Comparison of ENCODE assay signal across 1 cellular context in genomic region chr4:18319456-18319855, GRCh38.
TF ChIP-seq lines count a peak whose summit lies in the region.

No MANE protein-coding gene starts in this region.

TF ChIP-seq in endothelial cell of umbilical vein, 7 proteins besides CTCF, POLR2A, EP300 and RAD21 (continued from another document):
- TF ChIP-seq, protein P1, sequence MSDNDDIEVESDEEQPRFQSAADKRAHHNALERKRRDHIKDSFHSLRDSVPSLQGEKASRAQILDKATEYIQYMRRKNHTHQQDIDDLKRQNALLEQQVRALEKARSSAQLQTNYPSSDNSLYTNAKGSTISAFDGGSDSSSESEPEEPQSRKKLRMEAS (IDR thresholded peaks at IDR 0.05; ENCODE audit: insufficient read depth, insufficient read length), result no peak
